ENCODE assay signal across 16 cellular contexts in genomic region chr1:106875622-106876021, GRCh38.
A peak's percentile ranks its signal among the peaks of the same experiment; 100 is the strongest.
DNase-seq lines count a peak whose midpoint lies in the region; ATAC-seq and TF ChIP-seq lines count a peak whose summit lies in the region.
"Had no signal": no experiment of that assay in that cellular context is flagged by ENCODE, and none has a peak within 500 bp of the region (broad histone marks: within the 10 kb centered on the region; RNA-seq: fewer than 3 reads in every experiment).

No MANE protein-coding gene starts in this region.

- H3K27ac Mint-ChIP-seq in type B pancreatic cell: no peak overlapping the region
- H3K27ac Mint-ChIP-seq: HFFc6; immature natural killer cell; natural killer cell treated with Interleukin-12 subunit alpha and Interleukin-12 subunit beta and Interleukin-15 and Interleukin-18, amount 100 ng/mL, for 72 hours had no signal

- no peak overlapping the region for H3K4me3 Mint-ChIP-seq in type B pancreatic cell
- H3K4me3 Mint-ChIP-seq: HFFc6; immature natural killer cell; natural killer cell treated with Interleukin-12 subunit alpha and Interleukin-12 subunit beta and Interleukin-15 and Interleukin-18, amount 100 ng/mL, for 72 hours had no signal

- H3K36me3 Mint-ChIP-seq in type B pancreatic cell: no peaks in the 10 kb centered on the region
- H3K36me3 Mint-ChIP-seq: immature natural killer cell had no signal

- no peaks in the 10 kb centered on the region for H3K4me1 Mint-ChIP-seq in type B pancreatic cell (ENCODE audit: unreplicated experiment)
- H3K4me1 Mint-ChIP-seq: immature natural killer cell had no signal

- ATAC-seq in GM21737 (IDR thresholded peaks at IDR 0.05; ENCODE audit: unreplicated experiment) (peak; percentile 65), HG03097 (IDR thresholded peaks at IDR 0.05; ENCODE audit: low FRiP score, unreplicated experiment) (peak; percentile 56)
- ATAC-seq: natural killer cell treated with Interleukin-12 subunit alpha and Interleukin-12 subunit beta and Interleukin-15 and Interleukin-18, amount 100 ng/mL, for 72 hours; SK-N-SH treated with all-trans-retinoic acid at 6 μM for 48 hours had no signal

- peaks cover 13% of the 10 kb centered on the region for H3K9me3 Mint-ChIP-seq in type B pancreatic cell

- DNase-seq in DMS53 (lab: John Stamatoyannopoulos, UW) (peak; percentile 30), DMS53 treated with DMSO at 0.1 percent for 48 hours (lab: John Stamatoyannopoulos, UW; ENCODE audit: unreplicated experiment) (no peak), medulla oblongata (ENCODE audit: extremely low spot score) (peak; percentile 15), type B pancreatic cell (ENCODE audit: extremely low spot score, unreplicated experiment) (no peak)
- DNase-seq in activated naive CD4-positive, alpha-beta T cell treated with anti-CD3 and anti-CD28 coated beads, Interleukin-2, amount 50 U/mL, for 16 hours: no peak
- DNase-seq in stimulated activated CD4-positive, alpha-beta T cell treated with anti-CD3 and anti-CD28 coated beads, Interleukin-4, amount 100 ng/mL, for 1 hour: no peak
- DNase-seq: erythroblast, HFFc6, immature natural killer cell, Karpas-422, NCI-H146, retina had no signal

- H3K27me3 Mint-ChIP-seq in type B pancreatic cell: no peaks in the 10 kb centered on the region
- H3K27me3 Mint-ChIP-seq: natural killer cell treated with Interleukin-12 subunit alpha and Interleukin-12 subunit beta and Interleukin-15 and Interleukin-18, amount 100 ng/mL, for 72 hours had no signal

- no peak for TF ChIP-seq CTCF in type B pancreatic cell (conservative IDR thresholded peaks at IDR 0.05)

Comparison
In these comparisons a context has a peak if more than half of its experiments do, and no peak if none do; other contexts are left out.
1. DNase-seq: peak in DMS53 (single experiment) and medulla oblongata (single experiment); none in DMS53 treated with DMSO at 0.1 percent for 48 hours (single experiment), activated naive CD4-positive, alpha-beta T cell treated with anti-CD3 and anti-CD28 coated beads, Interleukin-2, amount 50 U/mL, for 16 hours (single experiment), stimulated activated CD4-positive, alpha-beta T cell treated with anti-CD3 and anti-CD28 coated beads, Interleukin-4, amount 100 ng/mL, for 1 hour (single experiment) and type B pancreatic cell (single experiment).